Comparison of ENCODE assay signal across 31 cellular contexts in genomic region chr6:143431226-143431625, GRCh38.
"Had no signal": no experiment of that assay in that cellular context is flagged by ENCODE, and none has a peak within 500 bp of the region (broad histone marks: within the 10 kb centered on the region; RNA-seq: fewer than 3 reads in every experiment).

No MANE protein-coding gene starts in this region.

- H3K27me3 Mint-ChIP-seq: naive thymus-derived CD8-positive, alpha-beta T cell; natural killer cell treated with Interleukin-12 subunit alpha and Interleukin-12 subunit beta and Interleukin-15 and Interleukin-18, amount 100 ng/mL, for 72 hours; progenitor cell of endocrine pancreas; stimulated activated memory B cell treated with anti-CD40 and anti-IgM and Interleukin-4, amounts not matched to agents 10 μg/mL and 1 μg/mL and 100 μg/mL, for 72 hours had no signal

- H3K4me2 ChIP-seq: smooth muscle cell had no signal

- H3K36me3 ChIP-seq: neutrophil, thoracic aorta, thyroid gland, vagina had no signal

- H3K9me3 Mint-ChIP-seq: naive thymus-derived CD8-positive, alpha-beta T cell; natural killer cell treated with Interleukin-12 subunit alpha and Interleukin-12 subunit beta and Interleukin-15 and Interleukin-18, amount 100 ng/mL, for 72 hours; nephron progenitor cell; neural crest cell; stimulated activated memory B cell treated with anti-CD40 and anti-IgM and Interleukin-4, amounts not matched to agents 10 μg/mL and 1 μg/mL and 100 μg/mL, for 72 hours had no signal

- H3K27me3 ChIP-seq: neutrophil, spleen, stomach, thyroid gland, tibial nerve, upper lobe of left lung, vagina had no signal

- FAIRE-seq: urothelium cell line had no signal

- H3K9ac ChIP-seq: parathyroid adenoma had no signal

- H3K4me3 Mint-ChIP-seq: naive thymus-derived CD8-positive, alpha-beta T cell; natural killer cell treated with Interleukin-12 subunit alpha and Interleukin-12 subunit beta and Interleukin-15 and Interleukin-18, amount 100 ng/mL, for 72 hours; nephron progenitor cell; neural crest cell; stimulated activated memory B cell treated with anti-CD40 and anti-IgM and Interleukin-4, amounts not matched to agents 10 μg/mL and 1 μg/mL and 100 μg/mL, for 72 hours had no signal

- ATAC-seq: naive thymus-derived CD8-positive, alpha-beta T cell; natural killer cell treated with Interleukin-12 subunit alpha and Interleukin-12 subunit beta and Interleukin-15 and Interleukin-18, amount 100 ng/mL, for 72 hours; psoas muscle; right cardiac atrium; sciatic nerve; stimulated activated memory B cell treated with anti-CD40 and anti-IgM and Interleukin-4, amounts not matched to agents 10 μg/mL and 1 μg/mL and 100 μg/mL, for 72 hours; stimulated activated naive CD8-positive, alpha-beta T cell treated with anti-CD3 and anti-CD28 coated beads, Interleukin-15, Interleukin-2, amounts not matched to agents 100 U/mL and 50 U/mL, for 24 hours had no signal

- H3K27ac Mint-ChIP-seq: naive thymus-derived CD8-positive, alpha-beta T cell; natural killer cell treated with Interleukin-12 subunit alpha and Interleukin-12 subunit beta and Interleukin-15 and Interleukin-18, amount 100 ng/mL, for 72 hours; nephron progenitor cell; progenitor cell of endocrine pancreas; stimulated activated memory B cell treated with anti-CD40 and anti-IgM and Interleukin-4, amounts not matched to agents 10 μg/mL and 1 μg/mL and 100 μg/mL, for 72 hours had no signal

- H3K4me1 ChIP-seq: parathyroid adenoma, psoas muscle, stomach, thyroid gland, tibial nerve, upper lobe of left lung, vagina had no signal

- DNase-seq: naive thymus-derived CD8-positive, alpha-beta T cell; nephron progenitor cell; nucleus accumbens; posterior cingulate gyrus; psoas muscle; right cardiac atrium; spleen; stimulated activated CD4-positive, alpha-beta T cell treated with anti-CD3 and anti-CD28 coated beads, Interleukin-12 subunit alpha, Interleukin-12 subunit beta, amount 100 ng/mL, for 4 hours; stimulated activated CD4-positive, alpha-beta T cell treated with anti-CD3 and anti-CD28 coated beads, Interleukin-1b, Interleukin-23, amount 100 ng/mL, for 48 hours; stimulated activated CD4-positive, alpha-beta T cell treated with anti-CD3 and anti-CD28 coated beads, Interleukin-4, amount 100 ng/mL, for 1 hour; stimulated activated CD4-positive, alpha-beta T cell treated with anti-CD3 and anti-CD28 coated beads, Interleukin-4, amount 100 ng/mL, for 4 hours; stimulated activated CD8-positive, alpha-beta memory T cell treated with anti-CD3 and anti-CD28 coated beads, Interleukin-4, amount 100 ng/mL, for 48 hours; stimulated activated naive CD4-positive, alpha-beta T cell; stimulated activated naive CD8-positive, alpha-beta T cell treated with anti-CD3 and anti-CD28 coated beads, Interleukin-15, Interleukin-2, amounts not matched to agents 100 U/mL and 50 U/mL, for 24 hours; thyroid gland; trophoblast cell; upper lobe of left lung had no signal

- H3K27ac ChIP-seq: neutrophil, parathyroid adenoma, psoas muscle, skin epidermis, spleen, stomach, thoracic aorta, thyroid gland, tibial nerve, upper lobe of left lung, vagina had no signal

- H3K4me3 ChIP-seq: psoas muscle, skin epidermis, smooth muscle cell, spleen, stomach, thoracic aorta, thyroid gland, tibial nerve, upper lobe of left lung, vagina had no signal

- H2AFZ ChIP-seq: parathyroid adenoma had no signal

- H3K79me2 ChIP-seq: parathyroid adenoma had no signal

- H3K9me3 ChIP-seq: neutrophil, psoas muscle, spleen, stomach, thoracic aorta, thyroid gland, tibial nerve, upper lobe of left lung, vagina had no signal

- H3K4me1 Mint-ChIP-seq: nephron progenitor cell; neural crest cell; stimulated activated memory B cell treated with anti-CD40 and anti-IgM and Interleukin-4, amounts not matched to agents 10 μg/mL and 1 μg/mL and 100 μg/mL, for 72 hours had no signal
